ENCODE assay signal across 8 cellular contexts in the genomic region with DNA sequence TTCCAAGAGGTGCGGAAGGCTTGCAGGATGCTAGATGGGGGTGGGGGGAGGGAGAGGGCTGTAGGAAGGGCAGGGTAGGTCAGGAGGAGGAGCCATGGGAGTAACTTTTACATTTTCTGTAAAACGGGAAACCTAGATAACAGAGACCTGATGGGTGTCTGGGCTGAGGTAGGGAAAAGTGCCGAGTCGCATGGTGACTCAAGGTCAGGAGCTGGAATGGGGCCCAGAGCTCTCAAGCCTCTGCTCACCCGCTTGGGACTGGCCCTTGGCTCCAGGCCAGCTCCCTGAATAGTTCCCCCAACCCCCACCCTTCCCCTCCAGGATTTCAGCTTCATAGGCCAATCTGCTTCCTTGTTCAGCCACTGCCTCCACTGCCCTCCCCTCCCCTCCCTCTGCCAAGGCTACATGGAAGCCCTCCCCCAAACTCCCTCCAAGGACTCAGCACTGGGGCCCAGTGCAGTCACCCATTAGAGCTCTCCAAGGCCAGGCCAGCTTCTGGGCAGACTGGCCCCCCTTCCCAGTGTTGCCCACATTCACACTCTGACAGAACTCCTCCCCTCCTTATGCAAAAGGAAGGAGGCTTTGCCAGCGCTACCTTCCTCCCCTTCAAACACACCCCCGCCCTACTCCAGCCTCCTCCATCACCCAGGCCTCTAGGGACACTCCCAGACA. TPM values are rescaled to one million over a fixed set of nuclear protein-coding genes. Genes with fewer than 3 reads are reported as not detected.
A peak's percentile ranks its signal among the peaks of the same experiment; 100 is the strongest.
DNase-seq lines count a peak whose midpoint lies in the region; ATAC-seq, FAIRE-seq and TF ChIP-seq lines count a peak whose summit lies in the region.

No MANE protein-coding gene starts in this region.

- FAIRE-seq in bronchial epithelial cell (lab: Jason Lieb, UNC): no peak

- ATAC-seq in left lobe of liver (peak; percentile 30), HG02678 (IDR thresholded peaks at IDR 0.05; ENCODE audit: unreplicated experiment) (no peak)

- DNase-seq in M059J (ENCODE audit: low read depth) (peak; percentile 94), bronchial epithelial cell (ENCODE audit: low read depth) (peak; percentile 66), left lobe of liver (ENCODE audit: low spot score) (peak; percentile 72), transverse colon (peak; percentile 80), GM13977 (ENCODE audit: low spot score) (no peak), D341Med (ENCODE audit: low spot score) (no peak)

- in situ Hi-C loops in transverse colon (cut with MboI; ENCODE audit: low pct_ligation_motif_present in 1 of 4, low pct_unique_long_range_greater_than_20kb in 1 of 4, low sequenced_read_pairs in 3 of 4): no loop called here
- in situ Hi-C loops in GM13977 (cut with MboI; ENCODE audit: low pct_unique_long_range_greater_than_20kb, low sequenced_read_pairs, unreplicated experiment): no loop called here

- H3K9me3 ChIP-seq in BLaER1 (no peaks in the 10 kb centered on the region), transverse colon (no peaks in the 10 kb centered on the region)

- H4K20me1 ChIP-seq in BLaER1: no peaks in the 10 kb centered on the region; the same call in 1 of the 2 replicates

- no peak for TF ChIP-seq POLR2A in transverse colon (IDR thresholded peaks at IDR 0.05)

- H3K27ac ChIP-seq in BLaER1 (no peak overlapping the region), transverse colon (peak overlapping the region; percentile 65 to 81 (median 75))

- peak overlapping the region; percentile 40; the same call in 1 of the 2 replicates for H3K4me2 ChIP-seq in BLaER1

- TF ChIP-seq EP300 in transverse colon (IDR thresholded peaks at IDR 0.05; ENCODE audit: low read depth): no peak

- intact Hi-C loops in transverse colon (cut with DNase I; ENCODE audit: low total_unique reads): no loop called here

- H3K27me3 ChIP-seq in BLaER1 (peaks cover 76% of the 10 kb centered on the region), bronchial epithelial cell (ENCODE audit: control insufficient read depth, insufficient read depth, low read length) (no peaks in the 10 kb centered on the region), transverse colon (no peaks in the 10 kb centered on the region)

- H3K36me3 ChIP-seq in BLaER1 (no peaks in the 10 kb centered on the region), bronchial epithelial cell (ENCODE audit: control insufficient read depth, insufficient read depth, low read length) (no peaks in the 10 kb centered on the region), transverse colon (no peaks in the 10 kb centered on the region)

- peaks cover 12% of the 10 kb centered on the region for H3K4me1 ChIP-seq in BLaER1
- H3K4me1 ChIP-seq in transverse colon: peaks cover 0 to 42% (median 13%) of the 10 kb centered on the region in 4 donors

- WGBS in transverse colon (ENCODE audit: low coverage in 1 of 2), 2 donors: 35% methylated on average over 7 of the region's 7 CpGs; no CpG with 5 or more reads in 1 of the 2 donors

- no peak overlapping the region for H3K9ac ChIP-seq in BLaER1

- TF ChIP-seq CTCF in bronchial epithelial cell (IDR thresholded peaks at IDR 0.05; ENCODE audit: insufficient read depth, low read length, severe bottlenecking) (no peak), transverse colon (IDR thresholded peaks at IDR 0.05) (no peak), GM13977 (IDR thresholded peaks at IDR 0.05; ENCODE audit: extremely low read depth, insufficient read depth, missing control alignments) (no peak)

- H3K4me3 ChIP-seq in BLaER1 (no peak overlapping the region), bronchial epithelial cell (ENCODE audit: low read depth, low read length) (no peak overlapping the region), transverse colon (no peak overlapping the region)

RNA-seq across cellular contexts. Expression of gene TSC22D3, which starts 43.6 kb away (rescaled TPM):
- total RNA-seq in M059J (2014; rRNA removed; shearing (Covaris generic)): 36.8 and 44.6 TPM in 2 replicates
- total RNA-seq in bronchial epithelial cell (83.5 and 84.7 TPM in 2 replicates), left lobe of liver (139 TPM), transverse colon (100 to 1,000 TPM; 146 to 349 (median 202) TPM)

RNA-seq across cellular contexts. Expression of gene NCBP2L, which starts 45.6 kb away (rescaled TPM):
- not detected in 2 replicates for total RNA-seq in M059J (2014; rRNA removed; shearing (Covaris generic))
- total RNA-seq in bronchial epithelial cell (not detected in 2 replicates), left lobe of liver (not detected), transverse colon (not detected)

Comparison
In these comparisons a context has a peak if more than half of its experiments do, and no peak if none do; other contexts are left out.
1. DNase-seq: peak in M059J (single experiment), bronchial epithelial cell (single experiment), left lobe of liver (single experiment) and transverse colon (single experiment); none in GM13977 (single experiment) and D341Med (single experiment).